11 cellular contexts compared by ENCODE assay signal in genomic region chr3:170021083-170021482, GRCh38. TPM values are rescaled to one million over a fixed set of nuclear protein-coding genes. Genes with fewer than 3 reads are reported as not detected.
DNase-seq lines count a peak whose midpoint lies in the region; ATAC-seq and TF ChIP-seq lines count a peak whose summit lies in the region.
"Had no signal": no experiment of that assay in that cellular context is flagged by ENCODE, and none has a peak within 500 bp of the region (broad histone marks: within the 10 kb centered on the region; RNA-seq: fewer than 3 reads in every experiment).

No MANE protein-coding gene starts in this region.

- H3K27ac ChIP-seq in DOHH2 (ENCODE audit: low read depth, low read length) (no peak overlapping the region), endodermal cell (ENCODE audit: low read depth, low read length) (no peak overlapping the region), thyroid gland (no peak overlapping the region), breast epithelium (no peak overlapping the region)
- H3K27ac ChIP-seq: ascending aorta had no signal

- H3K36me3 ChIP-seq in DOHH2 (ENCODE audit: control insufficient read depth, low read length) (no peaks in the 10 kb centered on the region), endodermal cell (ENCODE audit: control insufficient read depth, insufficient read depth, low read length) (no peaks in the 10 kb centered on the region), thyroid gland (no peaks in the 10 kb centered on the region), breast epithelium (no peaks in the 10 kb centered on the region)
- H3K36me3 ChIP-seq: ascending aorta had no signal

- WGBS in endodermal cell (ENCODE audit: insufficient coverage in 1 of 2, insufficient read length in 1 of 2), 2 experiments = 69% methylated on average over 2 of the region's 3 CpGs; no CpG with 5 or more reads in 1 of the 2 experiments
- WGBS in thyroid gland, 2 donors = 86 to 89% methylated on average over 3 of the region's 3 CpGs

- H3K9me3 ChIP-seq in DOHH2 (ENCODE audit: control insufficient read depth, insufficient read depth, low read length) = no peaks in the 10 kb centered on the region
- no peaks in the 10 kb centered on the region for H3K9me3 ChIP-seq in endodermal cell (ENCODE audit: control insufficient read depth, low read length)
- H3K9me3 ChIP-seq in thyroid gland = no peaks in the 10 kb centered on the region
- no peaks in the 10 kb centered on the region for H3K9me3 ChIP-seq in breast epithelium
- H3K9me3 ChIP-seq: ascending aorta had no signal

- no peaks in the 10 kb centered on the region for H4K20me1 ChIP-seq in DOHH2 (ENCODE audit: control insufficient read depth, insufficient read depth, low read depth, low read length)

- H3K27ac Mint-ChIP-seq in endodermal cell = no peak overlapping the region
- H3K27ac Mint-ChIP-seq: CD14-positive monocyte had no signal

- ATAC-seq in HG02642 (IDR thresholded peaks at IDR 0.05; ENCODE audit: poor library complexity, unreplicated experiment) (no peak), HG03095 (IDR thresholded peaks at IDR 0.05; ENCODE audit: unreplicated experiment) (no peak)

- H3K4me1 Mint-ChIP-seq in endodermal cell = peaks cover 6% of the 10 kb centered on the region

- DNase-seq in 8988T = peak; percentile 32
- peak; percentile 34 for DNase-seq in NB4 (ENCODE audit: low read depth)
- DNase-seq in endodermal cell = no peak
- no peak for DNase-seq in thyroid gland
- DNase-seq in breast epithelium (ENCODE audit: low spot score in 2 of 2) = no peak
- DNase-seq: stimulated activated CD4-positive, alpha-beta T cell treated with anti-CD3 and anti-CD28 coated beads, Interleukin-4, amount 100 ng/mL, for 24 hours had no signal

- no peaks in the 10 kb centered on the region for H3K9me2 ChIP-seq in DOHH2 (replicated peaks; ENCODE audit: control insufficient read depth, low read length)

- no peaks in the 10 kb centered on the region for H3K4me1 ChIP-seq in DOHH2 (ENCODE audit: control insufficient read depth, low read length)
- no peaks in the 10 kb centered on the region for H3K4me1 ChIP-seq in endodermal cell (ENCODE audit: control insufficient read depth, insufficient read depth, low read length)
- H3K4me1 ChIP-seq in thyroid gland = no peaks in the 10 kb centered on the region
- H3K4me1 ChIP-seq in breast epithelium = no peaks in the 10 kb centered on the region
- H3K4me1 ChIP-seq: ascending aorta had no signal

- no peak overlapping the region for H3K4me3 Mint-ChIP-seq in endodermal cell
- H3K4me3 Mint-ChIP-seq: CD14-positive monocyte had no signal

- H3K9ac ChIP-seq in endodermal cell (ENCODE audit: extremely low read depth, low read length, poor library complexity, severe bottlenecking) = no peak overlapping the region

- intact Hi-C loops in thyroid gland (cut with DNase I) = no loop called here
- intact Hi-C loops in breast epithelium (cut with DNase I; ENCODE audit: low total_unique reads) = no loop called here

- no peaks in the 10 kb centered on the region for H3K27me3 ChIP-seq in DOHH2 (ENCODE audit: control insufficient read depth, low read length)
- peaks cover 51% of the 10 kb centered on the region for H3K27me3 ChIP-seq in endodermal cell (ENCODE audit: control insufficient read depth, insufficient read depth, low read length, poor library complexity, severe bottlenecking)
- no peaks in the 10 kb centered on the region for H3K27me3 ChIP-seq in thyroid gland
- H3K27me3 ChIP-seq in breast epithelium = no peaks in the 10 kb centered on the region
- H3K27me3 ChIP-seq: ascending aorta had no signal

- H3K9me3 Mint-ChIP-seq in endodermal cell = no peaks in the 10 kb centered on the region

- no peak for TF ChIP-seq POLR2A in NB4 (IDR thresholded peaks at IDR 0.05; ENCODE audit: extremely low read depth, insufficient read length)
- TF ChIP-seq POLR2A in thyroid gland (IDR thresholded peaks at IDR 0.05) = no peak
- no peak for TF ChIP-seq POLR2A in breast epithelium (IDR thresholded peaks at IDR 0.05)

- H3K4me2 ChIP-seq in DOHH2 (ENCODE audit: low read length) = no peak overlapping the region

- no peaks in the 10 kb centered on the region for H3K36me3 Mint-ChIP-seq in endodermal cell (ENCODE audit: low read depth)
- H3K36me3 Mint-ChIP-seq: CD14-positive monocyte had no signal

- peak; percentile 48 for TF ChIP-seq CTCF in DOHH2 (IDR thresholded peaks at IDR 0.05; ENCODE audit: low read depth, low read length, poor library complexity, severe bottlenecking)
- TF ChIP-seq CTCF in NB4 (IDR thresholded peaks at IDR 0.05; ENCODE audit: low read depth, low read length) = peak; percentile 7
- TF ChIP-seq CTCF in endodermal cell (conservative IDR thresholded peaks at IDR 0.05) = peak; percentile 65
- TF ChIP-seq CTCF in thyroid gland (IDR thresholded peaks at IDR 0.05) = no peak
- no peak for TF ChIP-seq CTCF in breast epithelium (IDR thresholded peaks at IDR 0.05)

- peaks cover 23% of the 10 kb centered on the region for H3K27me3 Mint-ChIP-seq in endodermal cell (ENCODE audit: insufficient read depth)

- 0 out of 2 replicates have a peak, but pooled peaks cover 2% of the 10 kb centered on the region for H3F3A ChIP-seq in DOHH2 (ENCODE audit: control insufficient read depth, insufficient read depth)

- H3K4me3 ChIP-seq in DOHH2 (ENCODE audit: low read length) = no peak overlapping the region
- no peak overlapping the region for H3K4me3 ChIP-seq in NB4 (ENCODE audit: low read depth, low read length)
- no peak overlapping the region for H3K4me3 ChIP-seq in endodermal cell (ENCODE audit: low read length)
- H3K4me3 ChIP-seq in thyroid gland (replicated peaks in 1 of 3) = no peak overlapping the region
- no peak overlapping the region for H3K4me3 ChIP-seq in breast epithelium
- H3K4me3 ChIP-seq: ascending aorta had no signal

- H3K79me2 ChIP-seq in DOHH2 (ENCODE audit: control insufficient read depth, low read length) = no peaks in the 10 kb centered on the region

RNA-seq across cellular contexts. Expression of gene GPR160, which starts 16.7 kb away (rescaled TPM):
- 1 to 10 TPM; 6.9 to 8.6 TPM for total RNA-seq in endodermal cell
- 2.1 TPM for polyA plus RNA-seq in endodermal cell (2013, experiment 1 of 2)
- polyA plus RNA-seq in endodermal cell (2013, experiment 2 of 2) = 1.1 TPM
- total RNA-seq in thyroid gland = 10 to 100 TPM in 2 of 4 donors, 1 to 10 TPM in 2; 9.3 to 17.5 (median 10.1) TPM
- 10 to 100 TPM in 2 of 3 donors, 1 to 10 TPM in 1; 4.2 to 31.9 (median 27.9) TPM for total RNA-seq in breast epithelium

RNA-seq across cellular contexts. Expression of gene SEC62, which starts 54.5 kb away (rescaled TPM):
- 10 to 100 TPM; 48.7 to 64.4 TPM for total RNA-seq in endodermal cell
- 57.8 TPM for polyA plus RNA-seq in endodermal cell (2013, experiment 1 of 2)
- polyA plus RNA-seq in endodermal cell (2013, experiment 2 of 2) = 55.0 TPM
- total RNA-seq in thyroid gland = 100 to 1,000 TPM in 2 of 4 donors, 10 to 100 TPM in 2; 90.9 to 124 (median 104) TPM
- 100 to 1,000 TPM in 1 of 3 donors, 10 to 100 TPM in 2; 55.1 to 101 (median 56.1) TPM for total RNA-seq in breast epithelium

Comparison
In these comparisons a context has a peak if more than half of its experiments do, and no peak if none do; other contexts are left out.
1. DNase-seq: peak in 8988T (single experiment) and NB4 (single experiment); none in endodermal cell (single experiment), thyroid gland (0 of 2) and breast epithelium (0 of 2).
2. CTCF ChIP-seq: peak in DOHH2 (single experiment), NB4 (single experiment) and endodermal cell (single experiment); none in thyroid gland (0 of 6) and breast epithelium (0 of 3).